ENCODE assay signal across 2 cellular contexts in genomic region chr7:51034531-51035264, GRCh38.
TF ChIP-seq lines count a peak whose summit lies in the region.

No MANE protein-coding gene starts in this region.

TF ChIP-seq in SK-N-SH, 30 proteins besides CTCF, POLR2A, EP300 and RAD21 (continued from another document):
- TF ChIP-seq ZBTB33 (IDR thresholded peaks at IDR 0.05; ENCODE audit: borderline replicate concordance, low read depth) (no peak), FOXM1 (IDR thresholded peaks at IDR 0.05; ENCODE audit: low read depth) (no peak), YY1 (IDR thresholded peaks at IDR 0.05; ENCODE audit: low read depth) (no peak), GATA2 (CRISPR knock-in tag; IDR thresholded peaks at IDR 0.05) (no peak), USF1 (IDR thresholded peaks at IDR 0.05; ENCODE audit: borderline replicate concordance, low read depth) (no peak), FOXJ3 (CRISPR knock-in tag; IDR thresholded peaks at IDR 0.05) (no peak), RFX5 (IDR thresholded peaks at IDR 0.05; ENCODE audit: low read length) (no peak), NFIC (IDR thresholded peaks at IDR 0.05; ENCODE audit: borderline replicate concordance) (no peak), RXRA (IDR thresholded peaks at IDR 0.05; ENCODE audit: borderline replicate concordance, low read depth) (no peak)
TF ChIP-seq in SK-N-SH: peak in this region for 0.

TF ChIP-seq in SK-N-SH treated with all-trans-retinoic acid at 6 μM for 48 hours, 23 proteins besides CTCF, POLR2A, EP300 and RAD21 (continued from another document):
- TF ChIP-seq PATZ1 (CRISPR knock-in tag; IDR thresholded peaks at IDR 0.05; ENCODE audit: borderline replicate concordance) (no peak), GLIS3 (CRISPR knock-in tag; IDR thresholded peaks at IDR 0.05) (no peak), PPARA (CRISPR knock-in tag; IDR thresholded peaks at IDR 0.05; ENCODE audit: borderline replicate concordance) (no peak), CSDC2 (CRISPR knock-in tag; IDR thresholded peaks at IDR 0.05) (no peak), ZFP30 (CRISPR knock-in tag; IDR thresholded peaks at IDR 0.05) (no peak), POU6F1 (CRISPR knock-in tag; IDR thresholded peaks at IDR 0.05; ENCODE audit: borderline replicate concordance, low read depth) (no peak), SNAI2 (CRISPR knock-in tag; IDR thresholded peaks at IDR 0.05) (no peak), ZFP3 (CRISPR knock-in tag; IDR thresholded peaks at IDR 0.05) (no peak)
